Comparison of ENCODE assay signal across 1 cellular context in genomic region chr22:41800348-41801146, GRCh38.
TF ChIP-seq lines count a peak whose summit lies in the region.

Gene CCDC134, plus strand, starts transcription at chr22:41800679. Its CDS starts 8,212 bp downstream, at chr22:41808891.

TF ChIP-seq in HCT116, 20 proteins besides CTCF, POLR2A, EP300 and RAD21 (continued from another document):
- TF ChIP-seq REST (IDR thresholded peaks at IDR 0.05; ENCODE audit: low read depth) (no peak), SRF (IDR thresholded peaks at IDR 0.05; ENCODE audit: low read depth) (no peak), MAX (IDR thresholded peaks at IDR 0.05) (peak; percentile 56; the same call in 1 of the 2 replicates), ZNF274 (IDR thresholded peaks at IDR 0.05; ENCODE audit: low read depth, low read length) (no peak), ELF1 (IDR thresholded peaks at IDR 0.05; ENCODE audit: borderline replicate concordance, low read depth) (no peak; the same call in 1 of the 2 replicates), JUND (IDR thresholded peaks at IDR 0.05) (no peak), EZH2 (IDR thresholded peaks at IDR 0.05) (no peak)
- TF ChIP-seq, protein P1, sequence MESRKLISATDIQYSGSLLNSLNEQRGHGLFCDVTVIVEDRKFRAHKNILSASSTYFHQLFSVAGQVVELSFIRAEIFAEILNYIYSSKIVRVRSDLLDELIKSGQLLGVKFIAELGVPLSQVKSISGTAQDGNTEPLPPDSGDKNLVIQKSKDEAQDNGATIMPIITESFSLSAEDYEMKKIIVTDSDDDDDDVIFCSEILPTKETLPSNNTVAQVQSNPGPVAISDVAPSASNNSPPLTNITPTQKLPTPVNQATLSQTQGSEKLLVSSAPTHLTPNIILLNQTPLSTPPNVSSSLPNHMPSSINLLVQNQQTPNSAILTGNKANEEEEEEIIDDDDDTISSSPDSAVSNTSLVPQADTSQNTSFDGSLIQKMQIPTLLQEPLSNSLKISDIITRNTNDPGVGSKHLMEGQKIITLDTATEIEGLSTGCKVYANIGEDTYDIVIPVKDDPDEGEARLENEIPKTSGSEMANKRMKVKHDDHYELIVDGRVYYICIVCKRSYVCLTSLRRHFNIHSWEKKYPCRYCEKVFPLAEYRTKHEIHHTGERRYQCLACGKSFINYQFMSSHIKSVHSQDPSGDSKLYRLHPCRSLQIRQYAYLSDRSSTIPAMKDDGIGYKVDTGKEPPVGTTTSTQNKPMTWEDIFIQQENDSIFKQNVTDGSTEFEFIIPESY (IDR thresholded peaks at IDR 0.05; ENCODE audit: extremely low read depth, insufficient replicate concordance, low read length): no peak
